Comparison of ENCODE assay signal across 8 cellular contexts in the genomic region with DNA sequence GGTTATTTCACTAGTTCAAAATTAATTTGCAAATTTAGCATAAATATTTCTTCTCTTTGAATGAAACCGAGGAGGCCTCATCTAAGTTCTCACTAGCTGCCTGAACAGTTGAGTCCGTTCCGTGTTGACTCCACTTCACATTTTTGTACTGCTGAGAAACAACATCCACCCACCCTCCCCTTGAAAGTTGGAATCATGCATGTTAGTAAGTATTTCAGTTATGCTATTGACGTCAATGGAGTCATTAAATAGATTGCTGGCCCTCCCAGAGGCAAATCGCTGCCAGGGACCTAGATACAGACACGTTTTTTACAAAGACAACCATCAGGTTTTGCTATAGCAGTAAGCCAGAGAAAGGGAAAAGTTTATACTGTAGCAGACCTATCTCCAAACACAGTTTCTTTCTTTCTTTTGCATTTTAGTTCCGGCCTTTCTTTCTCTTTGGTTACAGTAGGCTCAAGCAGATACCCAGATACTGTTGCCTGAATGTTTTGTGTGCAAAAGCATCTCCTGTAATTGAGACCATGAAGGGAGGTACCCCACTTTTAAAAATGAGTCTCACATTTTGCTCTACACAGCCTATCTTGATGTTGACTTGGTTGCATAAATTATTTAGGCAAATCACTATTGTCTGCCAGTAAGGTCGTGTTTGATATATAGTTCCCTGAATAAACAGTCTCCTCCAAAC.
DNase-seq lines count a peak whose midpoint lies in the region; ATAC-seq, FAIRE-seq and TF ChIP-seq lines count a peak whose summit lies in the region.

No MANE protein-coding gene starts in this region.

- FAIRE-seq in D721Med (lab: Jason Lieb, UNC): no peak

- in situ Hi-C loops in ACHN (cut with HindIII; ENCODE audit: low pct_ligation_motif_present, low pct_unique_long_range_greater_than_20kb, low sequenced_read_pairs): no loop called here

- TF ChIP-seq CTCF in D721Med (IDR thresholded peaks at IDR 0.05; ENCODE audit: insufficient read depth, missing control alignments): no peak

- no peak for ATAC-seq in GM19324 (IDR thresholded peaks at IDR 0.05; ENCODE audit: low FRiP score, unreplicated experiment)

- DNase-seq in ACHN (peak; percentile 89), GOT3 (lab: John Stamatoyannopoulos, UW) (peak; percentile 23), OCI-M1 (lab: John Stamatoyannopoulos, UW) (peak; percentile 60), astrocyte of the hippocampus (ENCODE audit: low read depth, low spot score) (peak; percentile 95), hippocampal formation (lab: John Stamatoyannopoulos, UW) (peak; percentile 14 to 75), retina (peak; percentile 77), D721Med (ENCODE audit: insufficient read length, low spot score) (no peak)
